13 cellular contexts compared by ENCODE assay signal in genomic region chr12:20507061-20507460, GRCh38.
DNase-seq lines count a peak whose midpoint lies in the region; ATAC-seq and TF ChIP-seq lines count a peak whose summit lies in the region.
"Had no signal": no experiment of that assay in that cellular context is flagged by ENCODE, and none has a peak within 500 bp of the region (broad histone marks: within the 10 kb centered on the region; RNA-seq: fewer than 3 reads in every experiment).

No MANE protein-coding gene starts in this region.

- intact Hi-C loops in ascending aorta (cut with DNase I): no loop called here
- intact Hi-C loops in right cardiac atrium (cut with DNase I): no loop called here

- H3K27me3 ChIP-seq in ascending aorta: no peaks in the 10 kb centered on the region
- H3K27me3 ChIP-seq in right cardiac atrium (ENCODE audit: control insufficient read depth, insufficient read depth): no peaks in the 10 kb centered on the region
- H3K27me3 ChIP-seq: SJSA1 had no signal

- H3K4me1 ChIP-seq in ascending aorta (peaks cover 0 to 28% of the 10 kb centered on the region in 2 donors), right cardiac atrium (ENCODE audit: control insufficient read depth, insufficient read depth, low read length) (no peaks in the 10 kb centered on the region)
- H3K4me1 ChIP-seq: SJSA1 had no signal

- H3K9me3 Mint-ChIP-seq in glutamatergic neuron (ENCODE audit: unreplicated experiment): no peaks in the 10 kb centered on the region
- H3K9me3 Mint-ChIP-seq: GM23338 had no signal

- no peaks in the 10 kb centered on the region for H3K27me3 Mint-ChIP-seq in glutamatergic neuron (ENCODE audit: unreplicated experiment)
- H3K27me3 Mint-ChIP-seq: T-cell had no signal

- TF ChIP-seq CTCF in NB4 (IDR thresholded peaks at IDR 0.05; ENCODE audit: low read depth, low read length) (no peak), ascending aorta (IDR thresholded peaks at IDR 0.05) (no peak), glutamatergic neuron (IDR thresholded peaks at IDR 0.05; ENCODE audit: partially characterized antibody, unreplicated experiment) (no peak)

- DNase-seq in SKM-1 treated with dmso at 0.1 percent for 144 hours (lab: John Stamatoyannopoulos, UW; ENCODE audit: unreplicated experiment): peak; percentile 1
- DNase-seq in SKM-1 (lab: John Stamatoyannopoulos, UW; ENCODE audit: unreplicated experiment): no peak
- peak; percentile 48 for DNase-seq in NB4 (ENCODE audit: low read depth)
- DNase-seq in ascending aorta (ENCODE audit: low spot score in 2 of 2): no peak
- no peak for DNase-seq in glutamatergic neuron
- no peak for DNase-seq in NCI-H1092 (lab: John Stamatoyannopoulos, UW)
- no peak for DNase-seq in right cardiac atrium
- DNase-seq: NCI-H1105, NCI-H1694 treated with DMSO at 0.1 percent for 48 hours, T-cell had no signal

- no peak overlapping the region for H3K4me3 Mint-ChIP-seq in glutamatergic neuron (ENCODE audit: unreplicated experiment)
- H3K4me3 Mint-ChIP-seq: GM23338, T-cell had no signal

- H3K9me3 ChIP-seq in ascending aorta (no peaks in the 10 kb centered on the region), right cardiac atrium (ENCODE audit: control insufficient read depth, low read length) (no peaks in the 10 kb centered on the region)
- H3K9me3 ChIP-seq: SJSA1 had no signal

- ATAC-seq in HG02884 (IDR thresholded peaks at IDR 0.05; ENCODE audit: unreplicated experiment): no peak
- no peak for ATAC-seq in right cardiac atrium
- ATAC-seq: GM23338, T-cell had no signal

- H3K36me3 ChIP-seq in ascending aorta: no peaks in the 10 kb centered on the region
- H3K36me3 ChIP-seq: SJSA1 had no signal

- H3K36me3 Mint-ChIP-seq in glutamatergic neuron (ENCODE audit: unreplicated experiment): no peaks in the 10 kb centered on the region
- H3K36me3 Mint-ChIP-seq: T-cell had no signal

- H3K4me1 Mint-ChIP-seq in glutamatergic neuron (ENCODE audit: low read depth, unreplicated experiment): peaks cover 3% of the 10 kb centered on the region
- H3K4me1 Mint-ChIP-seq: T-cell had no signal

- H3K27ac ChIP-seq in ascending aorta: peak overlapping the region; percentile 56 to 61
- no peak overlapping the region for H3K27ac ChIP-seq in right cardiac atrium (ENCODE audit: low read length)
- H3K27ac ChIP-seq: SJSA1 had no signal

- 68% methylated on average over 3 of the region's 3 CpGs for WGBS in right cardiac atrium

- TF ChIP-seq POLR2A in NB4 (IDR thresholded peaks at IDR 0.05; ENCODE audit: extremely low read depth, insufficient read length): no peak

- no peak overlapping the region for H3K27ac Mint-ChIP-seq in glutamatergic neuron (ENCODE audit: unreplicated experiment)
- H3K27ac Mint-ChIP-seq: GM23338, T-cell had no signal

- no peak overlapping the region for H3K4me3 ChIP-seq in NB4 (ENCODE audit: low read depth, low read length)
- H3K4me3 ChIP-seq in ascending aorta: peak overlapping the region in 1 of 2 donors; percentile 6
- H3K4me3 ChIP-seq in right cardiac atrium (ENCODE audit: low read length): no peak overlapping the region
- H3K4me3 ChIP-seq: GM23338, SJSA1 had no signal

Comparison
In these comparisons a context has a peak if more than half of its experiments do, and no peak if none do; other contexts are left out.
1. DNase-seq: peak in SKM-1 treated with dmso at 0.1 percent for 144 hours (single experiment) and NB4 (single experiment); none in SKM-1 (single experiment), ascending aorta (0 of 2), glutamatergic neuron (single experiment), NCI-H1092 (single experiment) and right cardiac atrium (0 of 3).